ENCODE assay signal across 20 cellular contexts in genomic region chr9:98280574-98280973, GRCh38. TPM values are rescaled to one million over a fixed set of nuclear protein-coding genes. Genes with fewer than 3 reads are reported as not detected.
DNase-seq lines count a peak whose midpoint lies in the region; ATAC-seq and TF ChIP-seq lines count a peak whose summit lies in the region.
"Had no signal": no experiment of that assay in that cellular context is flagged by ENCODE, and none has a peak within 500 bp of the region (broad histone marks: within the 10 kb centered on the region; RNA-seq: fewer than 3 reads in every experiment).

No MANE protein-coding gene starts in this region.

- no peak overlapping the region for H3K27ac ChIP-seq in aorta (ENCODE audit: low read depth in 1 of 2, low read length in 2 of 2)
- H3K27ac ChIP-seq: gastrocnemius medialis, KMS-11 had no signal

- DNase-seq in COR-L47 (lab: John Stamatoyannopoulos, UW) = peak; percentile 78
- DNase-seq in NCI-H1436 (lab: John Stamatoyannopoulos, UW) = peak; percentile 79
- peak; percentile 85 for DNase-seq in NCI-H524 treated with DMSO at 0.1 percent for 48 hours (lab: John Stamatoyannopoulos, UW)
- peak; percentile 80 for DNase-seq in glutamatergic neuron
- DNase-seq in 8988T = no peak
- DNase-seq in posterior cingulate gyrus = no peak
- no peak for DNase-seq in aorta
- DNase-seq: activated CD4-positive, alpha-beta T cell treated with anti-CD3 and anti-CD28 coated beads, Interleukin-2, amount 10 ng/mL, durations not matched to agents 7 days and 5 days; effector CD8-positive, alpha-beta T cell; gastrocnemius medialis; NCI-H446 treated with DMSO at 0.1 percent for 48 hours; right cardiac atrium; SHP77; stimulated activated CD4-positive, alpha-beta T cell treated with anti-CD3 and anti-CD28 coated beads, Interleukin-12 subunit alpha, Interleukin-12 subunit beta, amount 100 ng/mL, for 4 hours; stimulated activated CD8-positive, alpha-beta memory T cell treated with anti-CD3 and anti-CD28 coated beads, Interleukin-4, amount 100 ng/mL, for 48 hours; T-helper 1 cell had no signal

- H3K4me1 ChIP-seq in aorta (ENCODE audit: control insufficient read depth in 1 of 2, insufficient read depth in 2 of 2, low read length in 2 of 2) = no peaks in the 10 kb centered on the region
- H3K4me1 ChIP-seq: gastrocnemius medialis had no signal

- H3K9me3 ChIP-seq in aorta (ENCODE audit: control insufficient read depth, low read length) = no peaks in the 10 kb centered on the region
- H3K9me3 ChIP-seq: gastrocnemius medialis had no signal

- no peak overlapping the region for H3K4me3 Mint-ChIP-seq in glutamatergic neuron (ENCODE audit: unreplicated experiment)
- H3K4me3 Mint-ChIP-seq: activated CD4-positive, alpha-beta T cell treated with anti-CD3 and anti-CD28 coated beads, Interleukin-2, amount 10 ng/mL, durations not matched to agents 7 days and 5 days; activated naive CD8-positive, alpha-beta T cell had no signal

- no peaks in the 10 kb centered on the region for H3K36me3 ChIP-seq in aorta (ENCODE audit: control insufficient read depth in 1 of 2, insufficient read depth in 2 of 2, low read length in 1 of 2)
- H3K36me3 ChIP-seq: gastrocnemius medialis had no signal

- ATAC-seq in GM21619 (IDR thresholded peaks at IDR 0.05; ENCODE audit: unreplicated experiment) (no peak), aorta (ENCODE audit: low FRiP score) (no peak)
- ATAC-seq: esophagus mucosa, gastrocnemius medialis, right cardiac atrium had no signal

- intact Hi-C loops in posterior cingulate gyrus (cut with DNase I) (no loop called here), aorta (cut with DNase I) (no loop called here)

- no peak overlapping the region for H3K4me3 ChIP-seq in aorta (ENCODE audit: low read length in 2 of 2)
- H3K4me3 ChIP-seq: gastrocnemius medialis had no signal

- peak overlapping the region; percentile 86 for H3K27ac Mint-ChIP-seq in glutamatergic neuron (ENCODE audit: unreplicated experiment)
- H3K27ac Mint-ChIP-seq: activated CD4-positive, alpha-beta T cell treated with anti-CD3 and anti-CD28 coated beads, Interleukin-2, amount 10 ng/mL, durations not matched to agents 7 days and 5 days; activated naive CD8-positive, alpha-beta T cell had no signal

- WGBS in aorta, 2 donors = 66 to 71% methylated on average over 6 of the region's 6 CpGs

- peaks cover 3% of the 10 kb centered on the region for H3K27me3 Mint-ChIP-seq in glutamatergic neuron (ENCODE audit: unreplicated experiment)

- H3K27me3 ChIP-seq in aorta (ENCODE audit: control insufficient read depth in 1 of 2, insufficient read depth in 2 of 2, low read length in 1 of 2) = no peaks in the 10 kb centered on the region

- peaks cover 21% of the 10 kb centered on the region for H3K4me1 Mint-ChIP-seq in glutamatergic neuron (ENCODE audit: low read depth, unreplicated experiment)
- H3K4me1 Mint-ChIP-seq: activated CD4-positive, alpha-beta T cell treated with anti-CD3 and anti-CD28 coated beads, Interleukin-2, amount 10 ng/mL, durations not matched to agents 7 days and 5 days had no signal

- no peaks in the 10 kb centered on the region for H3K36me3 Mint-ChIP-seq in glutamatergic neuron (ENCODE audit: unreplicated experiment)
- H3K36me3 Mint-ChIP-seq: activated naive CD8-positive, alpha-beta T cell had no signal

- no peak for TF ChIP-seq CTCF in glutamatergic neuron (IDR thresholded peaks at IDR 0.05; ENCODE audit: partially characterized antibody, unreplicated experiment)

- peaks cover 11% of the 10 kb centered on the region for H3K9me3 Mint-ChIP-seq in glutamatergic neuron (ENCODE audit: unreplicated experiment)
- H3K9me3 Mint-ChIP-seq: activated CD4-positive, alpha-beta T cell treated with anti-CD3 and anti-CD28 coated beads, Interleukin-2, amount 10 ng/mL, durations not matched to agents 7 days and 5 days had no signal

RNA-seq across cellular contexts. Expression of gene TBC1D2, which starts 25.1 kb away (rescaled TPM):
- total RNA-seq in glutamatergic neuron (ENCODE audit: unreplicated experiment) (7.6 TPM), aorta (10 to 100 TPM in 1 of 2 donors, 1 to 10 TPM in 1; 9.7 to 12.4 TPM)
- 1 to 10 TPM; 6.0 to 7.0 TPM for polyA plus RNA-seq in aorta

Comparison
In these comparisons a context has a peak if more than half of its experiments do, and no peak if none do; other contexts are left out.
1. DNase-seq: peak in COR-L47 (single experiment), NCI-H1436 (single experiment), NCI-H524 treated with DMSO at 0.1 percent for 48 hours (single experiment) and glutamatergic neuron (single experiment); none in 8988T (single experiment), posterior cingulate gyrus (0 of 10) and aorta (0 of 2).